Comparison of ENCODE assay signal across 8 cellular contexts in the genomic region with DNA sequence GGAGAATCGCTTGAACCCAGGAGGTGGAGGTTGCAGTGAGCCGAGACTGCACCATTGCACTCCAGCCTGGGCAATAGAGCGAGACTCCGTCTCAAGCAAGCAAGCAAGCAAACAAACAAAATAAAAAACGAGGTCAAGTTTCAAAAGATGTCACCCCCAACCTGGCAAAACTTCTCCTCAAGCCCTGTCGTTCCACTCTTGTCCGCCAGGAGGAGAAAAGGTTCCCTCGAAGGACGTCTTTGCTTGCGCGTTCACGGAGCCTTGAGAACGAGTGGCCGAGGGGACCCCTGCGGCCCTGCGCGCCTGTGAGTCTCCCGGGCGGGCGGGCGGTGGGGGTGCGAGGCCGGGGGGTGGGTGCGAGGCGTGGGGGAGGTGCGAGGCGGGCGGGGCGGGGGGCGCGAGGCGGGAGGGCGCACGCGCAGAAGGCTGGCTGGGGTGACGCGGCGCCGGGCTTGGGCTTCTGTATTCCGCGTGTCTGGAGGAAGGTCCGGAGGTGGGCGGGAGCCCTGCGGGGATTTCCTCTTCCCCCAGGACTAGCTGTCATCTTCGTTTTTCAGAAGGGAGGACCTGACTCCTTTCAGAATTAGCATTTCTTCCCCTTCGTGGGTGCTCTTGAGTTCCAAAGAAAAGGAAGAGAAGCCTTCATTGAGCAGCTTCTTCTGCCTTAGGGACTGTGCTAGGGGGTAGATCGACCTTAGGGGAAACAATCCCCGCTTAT. TPM values are rescaled to one million over a fixed set of nuclear protein-coding genes. Genes with fewer than 3 reads are reported as not detected.
DNase-seq lines count a peak whose midpoint lies in the region; TF ChIP-seq lines count a peak whose summit lies in the region.

No MANE protein-coding gene starts in this region.

- H3K36me3 ChIP-seq in breast epithelium (no peaks in the 10 kb centered on the region), skeletal muscle tissue (ENCODE audit: control insufficient read depth in 3 of 3, insufficient read depth in 3 of 3, low read length in 3 of 3) (no peaks in the 10 kb centered on the region)

- TF ChIP-seq CTCF in VCaP (conservative IDR thresholded peaks at IDR 0.05) (peak; percentile 66), breast epithelium (IDR thresholded peaks at IDR 0.05) (peak; percentile 78 to 85 (median 84))

- H3K4me3 ChIP-seq in breast epithelium (peak overlapping the region; percentile 42 to 74 (median 60)), skeletal muscle tissue (ENCODE audit: low read length in 3 of 3) (peak overlapping the region; percentile 42 to 61 (median 44))

- no peak for TF ChIP-seq POLR2A in breast epithelium (IDR thresholded peaks at IDR 0.05)

- H3K4me1 ChIP-seq in breast epithelium = no peaks in the 10 kb centered on the region
- peaks cover 0 to 5% (median 3%) of the 10 kb centered on the region in 3 donors for H3K4me1 ChIP-seq in skeletal muscle tissue (ENCODE audit: control insufficient read depth in 3 of 3, insufficient read depth in 3 of 3, low read length in 3 of 3)

- DNase-seq in DMS53 treated with DMSO at 0.1 percent for 48 hours (lab: John Stamatoyannopoulos, UW; ENCODE audit: unreplicated experiment) = peak; percentile 23
- DNase-seq in HCEC 1CT = peak; percentile 61
- peak; percentile 60 for DNase-seq in NCI-H1694 (lab: John Stamatoyannopoulos, UW)
- DNase-seq in breast epithelium (ENCODE audit: low spot score in 2 of 2) = peak; percentile 70 to 75
- peak; percentile 86 for DNase-seq in iPS-NIHi7 (ENCODE audit: extremely low spot score)
- no peak for DNase-seq in DMS153 treated with DMSO at 0.1 percent for 48 hours (lab: John Stamatoyannopoulos, UW; ENCODE audit: unreplicated experiment)

- intact Hi-C loops in breast epithelium (cut with DNase I; ENCODE audit: low total_unique reads) = no loop called here

- H3K27ac ChIP-seq in VCaP (peak overlapping the region; percentile 34; the same call in 1 of the 2 replicates), breast epithelium (peak overlapping the region; percentile 70 to 74), skeletal muscle tissue (ENCODE audit: low read depth, low read length) (no peak overlapping the region)

- H3K9ac ChIP-seq in skeletal muscle tissue (ENCODE audit: low read depth in 1 of 3, low read length in 3 of 3) = peak overlapping the region in 1 of 3 donors; percentile 17

- H3K9me3 ChIP-seq in breast epithelium = no peaks in the 10 kb centered on the region
- H3K9me3 ChIP-seq in skeletal muscle tissue (ENCODE audit: control insufficient read depth in 3 of 3, low read length in 3 of 3) = no peaks in the 10 kb centered on the region

- no peaks in the 10 kb centered on the region for H3K27me3 ChIP-seq in breast epithelium
- peaks cover 8 to 11% (median 9%) of the 10 kb centered on the region in 3 donors for H3K27me3 ChIP-seq in skeletal muscle tissue (ENCODE audit: control insufficient read depth in 3 of 3, insufficient read depth in 3 of 3, low read length in 3 of 3)

RNA-seq across cellular contexts. Expression of a gene that starts 3.7 kb away (rescaled TPM):
- total RNA-seq in breast epithelium (under 1 TPM; 0.29 to 0.98 (median 0.32) TPM), skeletal muscle tissue (not detected)

RNA-seq across cellular contexts. Expression of a gene that starts 33.8 kb away (rescaled TPM):
- total RNA-seq in breast epithelium (10 to 100 TPM; 37.5 to 88.5 (median 50.5) TPM), skeletal muscle tissue (47.5 TPM)

RNA-seq across cellular contexts. Expression of a gene that starts 34.2 kb away (rescaled TPM):
- 1 to 10 TPM in 2 of 3 donors, under 1 TPM in 1; 0.66 to 2.9 (median 1.9) TPM for total RNA-seq in breast epithelium
- not detected for total RNA-seq in skeletal muscle tissue

RNA-seq across cellular contexts. Expression of a gene that starts 44.0 kb away (rescaled TPM):
- 10 to 100 TPM; 11.0 to 17.7 (median 13.5) TPM for total RNA-seq in breast epithelium
- total RNA-seq in skeletal muscle tissue = 4.7 TPM

RNA-seq across cellular contexts. Expression of a gene that starts 46.7 kb away (rescaled TPM):
- total RNA-seq in breast epithelium (1 to 10 TPM; 3.7 to 8.8 (median 4.9) TPM), skeletal muscle tissue (6.3 TPM)
